ENCODE assay signal across 8 cellular contexts in the genomic region with DNA sequence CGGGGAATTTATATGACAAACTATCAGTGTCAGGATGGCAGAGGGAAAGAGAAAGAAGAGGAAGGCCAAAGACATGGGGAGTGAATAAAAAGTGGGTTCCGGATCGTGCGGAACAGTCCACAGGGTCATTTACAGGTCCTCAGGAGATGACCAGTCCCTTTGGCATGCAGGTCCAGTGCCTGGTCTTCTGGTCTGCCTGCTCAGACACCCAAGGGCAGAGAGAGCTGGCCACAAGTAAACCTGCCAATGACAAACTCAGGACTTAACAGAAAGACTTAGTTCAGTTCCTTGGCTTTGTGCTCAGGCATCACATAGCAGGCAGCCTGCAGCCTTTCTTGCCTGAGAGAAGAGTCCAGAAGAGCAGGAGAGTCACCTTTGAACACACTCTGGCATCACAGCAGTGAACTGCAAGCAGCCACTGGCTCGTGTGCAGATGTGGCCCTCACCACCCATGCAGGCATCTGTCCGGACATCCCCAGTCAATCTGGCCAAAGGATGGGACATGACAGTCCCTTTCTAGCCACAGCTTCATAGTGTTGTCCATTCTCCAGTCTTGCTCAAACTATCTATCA. TPM values are rescaled to one million over a fixed set of nuclear protein-coding genes. Genes with fewer than 3 reads are reported as not detected.
DNase-seq lines count a peak whose midpoint lies in the region; ATAC-seq, FAIRE-seq and TF ChIP-seq lines count a peak whose summit lies in the region.

No MANE protein-coding gene starts in this region.

- no peaks in the 10 kb centered on the region for H3K27me3 Mint-ChIP-seq in stimulated activated naive CD8-positive, alpha-beta T cell treated with anti-CD3 and anti-CD28 coated beads, Interleukin-15, amount 100 ng/mL, for 72 hours

- 0 out of 2 replicates have a peak, but pooled peaks cover 6% of the 10 kb centered on the region for H3K36me3 ChIP-seq in ACC112 (ENCODE audit: insufficient read depth, low read length)

- H3K4me3 Mint-ChIP-seq in stimulated activated naive CD8-positive, alpha-beta T cell treated with anti-CD3 and anti-CD28 coated beads, Interleukin-15, amount 100 ng/mL, for 72 hours: no peak overlapping the region

- peak overlapping the region; percentile 86 to 91 for H3K27ac Mint-ChIP-seq in stimulated activated naive CD8-positive, alpha-beta T cell treated with anti-CD3 and anti-CD28 coated beads, Interleukin-15, amount 100 ng/mL, for 72 hours

- H3K4me3 ChIP-seq in ACC112 (ENCODE audit: low read depth, low read length): no peak overlapping the region

- no peak for TF ChIP-seq POLR2A in GM12892 (IDR thresholded peaks at IDR 0.05; ENCODE audit: low read depth, low read length)

- H3K4me1 Mint-ChIP-seq in stimulated activated naive CD8-positive, alpha-beta T cell treated with anti-CD3 and anti-CD28 coated beads, Interleukin-15, amount 100 ng/mL, for 72 hours: peaks cover 49% of the 10 kb centered on the region

- no peak overlapping the region for H2AFZ ChIP-seq in ACC112 (ENCODE audit: low read length, unreplicated experiment)

- H3K79me2 ChIP-seq in ACC112 (ENCODE audit: control insufficient read depth, insufficient read depth, low read length, unreplicated experiment): peaks cover 3% of the 10 kb centered on the region

- DNase-seq in HT-29 (ENCODE audit: low spot score) (peak; percentile 48), astrocyte of the hippocampus (ENCODE audit: low read depth, low spot score) (peak; percentile 96), hypothalamus (lab: John Stamatoyannopoulos, UW) (peak in 26 of 51 donors; percentile 12 to 78 (median 39)), GM12892 (ENCODE audit: insufficient read length) (no peak)
- no peak for DNase-seq in stimulated activated naive CD8-positive, alpha-beta T cell treated with anti-CD3 and anti-CD28 coated beads, Interleukin-15, amount 100 ng/mL, for 72 hours
- DNase-seq in activated CD4-positive, CD25-positive, alpha-beta regulatory T cell (lab: John Stamatoyannopoulos, UW): no peak

- no peaks in the 10 kb centered on the region for H3K9me3 Mint-ChIP-seq in stimulated activated naive CD8-positive, alpha-beta T cell treated with anti-CD3 and anti-CD28 coated beads, Interleukin-15, amount 100 ng/mL, for 72 hours

- ATAC-seq in stimulated activated naive CD8-positive, alpha-beta T cell treated with anti-CD3 and anti-CD28 coated beads, Interleukin-15, amount 100 ng/mL, for 72 hours: peak; percentile 28
- no peak for ATAC-seq in GM18502 (IDR thresholded peaks at IDR 0.05; ENCODE audit: poor library complexity, unreplicated experiment)

- H3K27me3 ChIP-seq in ACC112 (ENCODE audit: insufficient read depth, low read length): no peaks in the 10 kb centered on the region

- FAIRE-seq in GM12892 (lab: Jason Lieb, UNC): no peak

- peaks cover 16% of the 10 kb centered on the region for H3K4me1 ChIP-seq in ACC112 (ENCODE audit: control insufficient read depth, insufficient read depth, low read length, unreplicated experiment)

- peak overlapping the region; percentile 58 for H3K27ac ChIP-seq in ACC112 (ENCODE audit: low read depth, low read length)

RNA-seq across cellular contexts. Expression of a gene that starts 14.0 kb away (rescaled TPM):
- total RNA-seq in HT-29 (2014; rRNA removed; shearing (Covaris generic)): 26.2 and 33.1 TPM in 2 replicates
- 9.1 TPM for polyA plus RNA-seq in GM12892 (2012; ENCODE audit: missing spikeins)

RNA-seq across cellular contexts. Expression of a gene that starts 14.2 kb away (rescaled TPM):
- total RNA-seq in HT-29 (2014; rRNA removed; shearing (Covaris generic)): 169 and 197 TPM in 2 replicates
- polyA plus RNA-seq in GM12892 (2012; ENCODE audit: missing spikeins): 34.5 TPM

RNA-seq across cellular contexts. Expression of a gene that starts 43.2 kb away (rescaled TPM):
- total RNA-seq in HT-29 (2014; rRNA removed; shearing (Covaris generic)): 133 and 166 TPM in 2 replicates
- 95.5 TPM for polyA plus RNA-seq in GM12892 (2012; ENCODE audit: missing spikeins)

RNA-seq across cellular contexts. Expression of a gene that starts 53.5 kb away (rescaled TPM):
- total RNA-seq in HT-29 (2014; rRNA removed; shearing (Covaris generic)): 82.2 and 86.3 TPM in 2 replicates
- polyA plus RNA-seq in GM12892 (2012; ENCODE audit: missing spikeins): 79.0 TPM

Comparison
In these comparisons a context has a peak if more than half of its experiments do, and no peak if none do; other contexts are left out.
1. DNase-seq: peak in HT-29 (single experiment), astrocyte of the hippocampus (single experiment) and hypothalamus (26 of 51); none in stimulated activated naive CD8-positive, alpha-beta T cell treated with anti-CD3 and anti-CD28 coated beads, Interleukin-15, amount 100 ng/mL, for 72 hours (0 of 2), activated CD4-positive, CD25-positive, alpha-beta regulatory T cell (0 of 4) and GM12892 (single experiment).